15 cellular contexts compared by ENCODE assay signal in the genomic region with DNA sequence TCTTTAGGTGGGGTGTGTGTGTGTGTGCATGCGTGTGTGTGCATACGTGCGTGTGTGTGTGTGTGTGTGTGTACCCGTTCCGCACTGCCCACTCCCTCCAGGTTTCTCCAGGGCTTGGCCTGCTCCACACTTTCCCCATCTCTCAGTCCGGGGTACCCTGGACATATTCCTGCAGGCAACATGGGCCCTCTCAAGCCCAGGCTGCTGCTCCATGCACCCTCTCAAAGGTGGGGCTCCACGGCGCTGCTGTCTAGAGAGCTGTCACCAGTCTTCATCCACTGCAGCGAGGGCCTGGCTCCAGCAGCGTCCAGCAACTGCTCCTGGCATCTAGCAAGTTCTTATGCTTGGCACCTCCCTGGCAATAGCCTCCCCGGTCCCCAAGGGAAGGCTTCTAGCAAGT.
A peak's percentile ranks its signal among the peaks of the same experiment; 100 is the strongest.
DNase-seq lines count a peak whose midpoint lies in the region; ATAC-seq and TF ChIP-seq lines count a peak whose summit lies in the region.
"Had no signal": no experiment of that assay in that cellular context is flagged by ENCODE, and none has a peak within 500 bp of the region (broad histone marks: within the 10 kb centered on the region; RNA-seq: fewer than 3 reads in every experiment).

No MANE protein-coding gene starts in this region.

- intact Hi-C loops in cardiac septum (cut with DNase I) (no loop called here), adrenal gland (cut with DNase I) (loop anchor here in 1 of 2 donors (10.0 kb wide), 1 partner anchor 88 kb away; a partner anchor contains a TSS), upper lobe of right lung (cut with DNase I) (no loop called here), dorsolateral prefrontal cortex (cut with DNase I) (no loop called here)

- TF ChIP-seq POLR2A in adrenal gland (IDR thresholded peaks at IDR 0.05), result no peak

- H3K9me3 ChIP-seq in right atrium auricular region (no peaks in the 10 kb centered on the region), adrenal gland (replicated peaks in 1 of 3) (no peaks in the 10 kb centered on the region), upper lobe of right lung (no peaks in the 10 kb centered on the region)
- H3K9me3 ChIP-seq: MG63 had no signal

- H3K27me3 ChIP-seq in right atrium auricular region (no peaks in the 10 kb centered on the region), adrenal gland (no peaks in the 10 kb centered on the region), upper lobe of right lung (no peaks in the 10 kb centered on the region), dorsolateral prefrontal cortex (no peaks in the 10 kb centered on the region)
- H3K27me3 ChIP-seq: MG63 had no signal

- no peaks in the 10 kb centered on the region for H3K36me3 ChIP-seq in right atrium auricular region
- no peaks in the 10 kb centered on the region for H3K36me3 ChIP-seq in adrenal gland (replicated peaks in 1 of 2)
- H3K36me3 ChIP-seq in upper lobe of right lung, result peaks cover 5% of the 10 kb centered on the region
- H3K36me3 ChIP-seq: MG63 had no signal

- H3K27ac ChIP-seq in right atrium auricular region, result no peak overlapping the region
- H3K27ac ChIP-seq in adrenal gland, result no peak overlapping the region
- H3K27ac ChIP-seq in upper lobe of right lung, result no peak overlapping the region
- H3K27ac ChIP-seq in dorsolateral prefrontal cortex, result peak overlapping the region in 1 of 59 donors; percentile 31
- H3K27ac ChIP-seq: PC-9 had no signal

- DNase-seq in right atrium auricular region (ENCODE audit: low spot score), result peak; percentile 18
- no peak for DNase-seq in cardiac septum (ENCODE audit: low spot score)
- DNase-seq in adrenal gland, result peak in 4 of 7 donors; percentile 9 to 41 (median 13)
- DNase-seq in islet precursor cell, result peak; percentile 38
- no peak for DNase-seq in upper lobe of right lung
- no peak for DNase-seq in dorsolateral prefrontal cortex
- no peak for DNase-seq in NCI-H1417 (lab: John Stamatoyannopoulos, UW)
- DNase-seq in NCI-H2227 treated with DMSO at 0.1 percent for 48 hours (lab: John Stamatoyannopoulos, UW), result no peak
- DNase-seq: COR-L47, GF-D8, Karpas-422, MG63, NCI-H1092, NCI-H524, PC-9 had no signal

- peaks cover 0 to 13% of the 10 kb centered on the region in 2 donors for H3K4me1 ChIP-seq in right atrium auricular region
- H3K4me1 ChIP-seq in adrenal gland (replicated peaks in 1 of 2), result peaks cover 0 to 4% of the 10 kb centered on the region in 2 donors
- H3K4me1 ChIP-seq in upper lobe of right lung, result peaks cover 3% of the 10 kb centered on the region

- no peak overlapping the region for H3K4me3 ChIP-seq in right atrium auricular region
- no peak overlapping the region for H3K4me3 ChIP-seq in adrenal gland
- H3K4me3 ChIP-seq in upper lobe of right lung, result no peak overlapping the region
- H3K4me3 ChIP-seq in dorsolateral prefrontal cortex, result no peak overlapping the region
- H3K4me3 ChIP-seq: MG63, PC-9 had no signal

- ATAC-seq in upper lobe of right lung, result peak; percentile 9

- 82 to 89% (median 86%) methylated on average over 11 of the region's 11 CpGs for WGBS in adrenal gland, 4 donors

- TF ChIP-seq CTCF in right atrium auricular region (IDR thresholded peaks at IDR 0.05) (no peak), adrenal gland (IDR thresholded peaks at IDR 0.05) (no peak), upper lobe of right lung (IDR thresholded peaks at IDR 0.05) (no peak), dorsolateral prefrontal cortex (IDR thresholded peaks at IDR 0.05 in 54 of 56, conservative IDR thresholded peaks at IDR 0.05 in 2 of 56; ENCODE audit: low read depth in 1 of 56, partially characterized antibody in 56 of 56) (no peak)

Comparison
In these comparisons a context has a peak if more than half of its experiments do, and no peak if none do; other contexts are left out.
1. DNase-seq: peak in right atrium auricular region (single experiment), adrenal gland (4 of 7) and islet precursor cell (single experiment); none in cardiac septum (single experiment), upper lobe of right lung (single experiment), dorsolateral prefrontal cortex (0 of 10), NCI-H1417 (0 of 3) and NCI-H2227 treated with DMSO at 0.1 percent for 48 hours (single experiment).